ENCODE assay signal across 22 cellular contexts in genomic region chr4:152806492-152807125, GRCh38. TPM values are rescaled to one million over a fixed set of nuclear protein-coding genes. Genes with fewer than 3 reads are reported as not detected.
A peak's percentile ranks its signal among the peaks of the same experiment; 100 is the strongest.
DNase-seq lines count a peak whose midpoint lies in the region; ATAC-seq and TF ChIP-seq lines count a peak whose summit lies in the region.
"Had no signal": no experiment of that assay in that cellular context is flagged by ENCODE, and none has a peak within 500 bp of the region (broad histone marks: within the 10 kb centered on the region; RNA-seq: fewer than 3 reads in every experiment).

No MANE protein-coding gene starts in this region.

- TF ChIP-seq CTCF in type B pancreatic cell (conservative IDR thresholded peaks at IDR 0.05), result no peak

- DNase-seq in activated T-cell treated with anti-CD3 and anti-CD28 coated beads, Interleukin-2, amount 50 U/mL, for 72 hours, result no peak
- DNase-seq in activated T-cell treated with anti-CD3 and anti-CD28 coated beads, Interleukin-2, amount 50 U/mL, for 24 hours, result no peak
- no peak for DNase-seq in activated T-helper 1 cell treated with anti-CD3 and anti-CD28 coated beads, Interleukin-12 subunit alpha, Interleukin-12 subunit beta, Interleukin-2, Interleukin-4 antibody, amounts not matched to agents 30 ng/mL and 10 ng/mL and 1 ng/mL, durations not matched to agents 14 hours and 24 hours and 36 hours (ENCODE audit: low spot score)
- DNase-seq in iris pigment epithelial cell (ENCODE audit: low read depth), result peak; percentile 6
- no peak for DNase-seq in type B pancreatic cell (ENCODE audit: extremely low spot score, unreplicated experiment)
- no peak for DNase-seq in hippocampal formation (lab: John Stamatoyannopoulos, UW)
- DNase-seq in NCI-H2227 (lab: John Stamatoyannopoulos, UW; ENCODE audit: unreplicated experiment), result no peak
- DNase-seq in dermis blood vessel endothelial cell, result no peak
- DNase-seq: activated CD4-positive, CD25-positive, alpha-beta regulatory T cell; activated gamma-delta T cell; CD4-positive, alpha-beta T cell; DMS53; hypothalamus; NCI-H1694; NCI-H748 treated with DMSO at 0.1 percent for 48 hours; small intestine; stimulated activated CD4-positive, alpha-beta T cell treated with anti-CD3 and anti-CD28 coated beads, Interleukin-4, amount 100 ng/mL, for 1 hour; uterus had no signal

- H3K27ac Mint-ChIP-seq in activated T-cell treated with anti-CD3 and anti-CD28 coated beads, Interleukin-2, amount 50 U/mL, for 72 hours, result peak overlapping the region; percentile 56
- no peak overlapping the region for H3K27ac Mint-ChIP-seq in activated T-cell treated with anti-CD3 and anti-CD28 coated beads, Interleukin-2, amount 50 U/mL, for 24 hours
- peak overlapping the region; percentile 23 for H3K27ac Mint-ChIP-seq in activated T-helper 1 cell treated with anti-CD3 and anti-CD28 coated beads, Interleukin-12 subunit alpha, Interleukin-12 subunit beta, Interleukin-2, Interleukin-4 antibody, amounts not matched to agents 30 ng/mL and 10 ng/mL and 1 ng/mL, durations not matched to agents 14 hours and 24 hours and 36 hours
- H3K27ac Mint-ChIP-seq in type B pancreatic cell, result peak overlapping the region; percentile 91
- H3K27ac Mint-ChIP-seq: CD4-positive, alpha-beta T cell had no signal

- peaks cover 0 to 2% of the 10 kb centered on the region in 2 donors for H3K9me3 Mint-ChIP-seq in activated T-cell treated with anti-CD3 and anti-CD28 coated beads, Interleukin-2, amount 50 U/mL, for 72 hours
- peaks cover 11% of the 10 kb centered on the region for H3K9me3 Mint-ChIP-seq in activated T-cell treated with anti-CD3 and anti-CD28 coated beads, Interleukin-2, amount 50 U/mL, for 24 hours
- peaks cover 9% of the 10 kb centered on the region for H3K9me3 Mint-ChIP-seq in activated T-helper 1 cell treated with anti-CD3 and anti-CD28 coated beads, Interleukin-12 subunit alpha, Interleukin-12 subunit beta, Interleukin-2, Interleukin-4 antibody, amounts not matched to agents 30 ng/mL and 10 ng/mL and 1 ng/mL, durations not matched to agents 14 hours and 24 hours and 36 hours
- H3K9me3 Mint-ChIP-seq in type B pancreatic cell, result peaks cover 5% of the 10 kb centered on the region

- peaks cover 4 to 10% of the 10 kb centered on the region in 2 donors for H3K36me3 Mint-ChIP-seq in activated T-cell treated with anti-CD3 and anti-CD28 coated beads, Interleukin-2, amount 50 U/mL, for 72 hours (ENCODE audit: insufficient read depth in 2 of 2)
- peaks cover 32% of the 10 kb centered on the region for H3K36me3 Mint-ChIP-seq in activated T-cell treated with anti-CD3 and anti-CD28 coated beads, Interleukin-2, amount 50 U/mL, for 24 hours (ENCODE audit: low read depth)
- H3K36me3 Mint-ChIP-seq in activated T-helper 1 cell treated with anti-CD3 and anti-CD28 coated beads, Interleukin-12 subunit alpha, Interleukin-12 subunit beta, Interleukin-2, Interleukin-4 antibody, amounts not matched to agents 30 ng/mL and 10 ng/mL and 1 ng/mL, durations not matched to agents 14 hours and 24 hours and 36 hours (ENCODE audit: low read depth), result peaks cover 18% of the 10 kb centered on the region
- peaks cover 34% of the 10 kb centered on the region for H3K36me3 Mint-ChIP-seq in type B pancreatic cell

- H3K4me3 Mint-ChIP-seq in activated T-cell treated with anti-CD3 and anti-CD28 coated beads, Interleukin-2, amount 50 U/mL, for 72 hours, result peak overlapping the region in 1 of 2 donors; percentile 74
- no peak overlapping the region for H3K4me3 Mint-ChIP-seq in activated T-cell treated with anti-CD3 and anti-CD28 coated beads, Interleukin-2, amount 50 U/mL, for 24 hours
- no peak overlapping the region for H3K4me3 Mint-ChIP-seq in activated T-helper 1 cell treated with anti-CD3 and anti-CD28 coated beads, Interleukin-12 subunit alpha, Interleukin-12 subunit beta, Interleukin-2, Interleukin-4 antibody, amounts not matched to agents 30 ng/mL and 10 ng/mL and 1 ng/mL, durations not matched to agents 14 hours and 24 hours and 36 hours
- H3K4me3 Mint-ChIP-seq in type B pancreatic cell, result peak overlapping the region; percentile 11
- H3K4me3 Mint-ChIP-seq: CD4-positive, alpha-beta T cell; neural crest cell had no signal

- peak; percentile 39 to 47 for ATAC-seq in activated T-cell treated with anti-CD3 and anti-CD28 coated beads, Interleukin-2, amount 50 U/mL, for 72 hours (replicated peaks in 1 of 2)
- ATAC-seq: HCT116 had no signal

- peaks cover 25% of the 10 kb centered on the region for H3K4me1 Mint-ChIP-seq in activated T-cell treated with anti-CD3 and anti-CD28 coated beads, Interleukin-2, amount 50 U/mL, for 72 hours (ENCODE audit: low read depth)
- peaks cover 22% of the 10 kb centered on the region for H3K4me1 Mint-ChIP-seq in activated T-cell treated with anti-CD3 and anti-CD28 coated beads, Interleukin-2, amount 50 U/mL, for 24 hours (ENCODE audit: low read depth)
- H3K4me1 Mint-ChIP-seq in activated T-helper 1 cell treated with anti-CD3 and anti-CD28 coated beads, Interleukin-12 subunit alpha, Interleukin-12 subunit beta, Interleukin-2, Interleukin-4 antibody, amounts not matched to agents 30 ng/mL and 10 ng/mL and 1 ng/mL, durations not matched to agents 14 hours and 24 hours and 36 hours (ENCODE audit: low read depth), result peaks cover 20% of the 10 kb centered on the region
- peaks cover 20% of the 10 kb centered on the region for H3K4me1 Mint-ChIP-seq in type B pancreatic cell (ENCODE audit: unreplicated experiment)

- H3K27me3 Mint-ChIP-seq in activated T-cell treated with anti-CD3 and anti-CD28 coated beads, Interleukin-2, amount 50 U/mL, for 72 hours (ENCODE audit: low read depth), result no peaks in the 10 kb centered on the region
- H3K27me3 Mint-ChIP-seq in activated T-cell treated with anti-CD3 and anti-CD28 coated beads, Interleukin-2, amount 50 U/mL, for 24 hours, result no peaks in the 10 kb centered on the region
- H3K27me3 Mint-ChIP-seq in activated T-helper 1 cell treated with anti-CD3 and anti-CD28 coated beads, Interleukin-12 subunit alpha, Interleukin-12 subunit beta, Interleukin-2, Interleukin-4 antibody, amounts not matched to agents 30 ng/mL and 10 ng/mL and 1 ng/mL, durations not matched to agents 14 hours and 24 hours and 36 hours (ENCODE audit: insufficient read depth), result no peaks in the 10 kb centered on the region
- H3K27me3 Mint-ChIP-seq in type B pancreatic cell, result no peaks in the 10 kb centered on the region
- H3K27me3 Mint-ChIP-seq: CD4-positive, alpha-beta T cell had no signal

- intact Hi-C loops in activated T-helper 1 cell treated with anti-CD3 and anti-CD28 coated beads, Interleukin-12 subunit alpha, Interleukin-12 subunit beta, Interleukin-2, Interleukin-4 antibody, amounts not matched to agents 30 ng/mL and 10 ng/mL and 1 ng/mL, durations not matched to agents 14 hours and 24 hours and 36 hours (cut with micrococcal nuclease), result loop anchor here (1.0 to 2.0 kb wide), 4 partner anchors 14 to 310 kb away; partner anchors contain the start of genes ARFIP1 and TIGD4

RNA-seq across cellular contexts. Expression of gene ARFIP1, which starts 26.9 kb away (rescaled TPM):
- total RNA-seq in activated T-cell treated with anti-CD3 and anti-CD28 coated beads, Interleukin-2, amount 50 U/mL, for 72 hours, result 10 to 100 TPM; 13.8 to 18.8 TPM
- 18.6 and 23.2 TPM in 2 replicates for total RNA-seq in activated T-helper 1 cell treated with anti-CD3 and anti-CD28 coated beads, Interleukin-12 subunit alpha, Interleukin-12 subunit beta, Interleukin-2, Interleukin-4 antibody, amounts not matched to agents 30 ng/mL and 10 ng/mL and 1 ng/mL, durations not matched to agents 14 hours and 24 hours and 36 hours
- 32.5 and 40.3 TPM in 2 replicates for total RNA-seq in type B pancreatic cell (ENCODE audit: low replicate concordance)
- total RNA-seq in dermis blood vessel endothelial cell, result 34.4 and 34.5 TPM in 2 replicates

RNA-seq across cellular contexts. Expression of gene TIGD4, which starts 27.1 kb away (rescaled TPM):
- total RNA-seq in activated T-cell treated with anti-CD3 and anti-CD28 coated beads, Interleukin-2, amount 50 U/mL, for 72 hours, result under 1 TPM; 0.39 to 0.43 TPM
- 0.24 and 0.57 TPM in 2 replicates for total RNA-seq in activated T-helper 1 cell treated with anti-CD3 and anti-CD28 coated beads, Interleukin-12 subunit alpha, Interleukin-12 subunit beta, Interleukin-2, Interleukin-4 antibody, amounts not matched to agents 30 ng/mL and 10 ng/mL and 1 ng/mL, durations not matched to agents 14 hours and 24 hours and 36 hours
- total RNA-seq in type B pancreatic cell (ENCODE audit: low replicate concordance) (0.98 and 1.8 TPM in 2 replicates), dermis blood vessel endothelial cell (0.05 and 0.17 TPM in 2 replicates)
- total RNA-seq: IMR-90, mesenteric fat pad had no signal
